ENCODE assay signal across 1 cellular context in the genomic region with DNA sequence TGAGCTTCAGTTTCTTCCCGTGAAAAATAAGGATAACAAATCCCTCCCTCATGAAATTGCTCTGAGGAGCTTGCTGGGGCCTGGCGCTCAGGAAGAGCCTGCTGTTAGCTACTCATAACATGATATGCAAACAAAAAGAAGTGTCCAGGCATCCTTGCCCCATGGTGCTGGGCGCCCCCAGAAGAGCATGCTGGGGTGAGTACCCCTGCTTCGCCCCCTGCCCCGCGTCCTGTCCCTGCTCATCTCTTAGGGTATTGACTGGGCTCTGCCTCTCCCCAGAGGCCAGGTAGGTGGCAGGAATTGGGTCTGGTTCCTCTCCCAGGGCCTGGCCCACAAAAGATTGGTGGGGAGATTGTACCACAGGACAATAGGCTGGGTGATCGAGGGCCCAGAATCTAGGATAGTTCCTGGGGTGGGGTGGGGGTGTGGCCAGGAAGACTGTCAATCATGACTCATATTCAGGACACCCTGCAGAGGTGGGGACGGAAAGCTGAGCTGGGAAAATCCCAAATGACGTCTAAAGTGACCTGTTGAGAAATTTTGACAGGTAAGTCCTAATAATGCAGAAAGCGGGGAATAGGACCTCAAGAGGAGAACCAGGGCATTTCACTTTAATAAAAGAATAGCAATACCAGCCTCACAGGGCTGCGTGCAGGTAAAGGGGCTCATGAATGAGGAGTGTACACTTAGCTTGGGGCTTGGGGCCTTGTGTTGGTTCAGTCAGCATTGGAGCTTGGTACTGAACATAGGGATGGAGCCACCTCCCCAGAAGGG.
A peak's percentile ranks its signal among the peaks of the same experiment; 100 is the strongest.
TF ChIP-seq lines count a peak whose summit lies in the region.

No MANE protein-coding gene starts in this region.

TF ChIP-seq in HCT116, 20 proteins besides CTCF, POLR2A, EP300 and RAD21 (continued from another document):
- TF ChIP-seq SRF (IDR thresholded peaks at IDR 0.05; ENCODE audit: low read depth): no peak
- TF ChIP-seq SP1 (IDR thresholded peaks at IDR 0.05; ENCODE audit: low read depth): no peak; the same call in 1 of the 2 replicates
- TF ChIP-seq EZH2 (IDR thresholded peaks at IDR 0.05): no peak
- TF ChIP-seq CBX3 (IDR thresholded peaks at IDR 0.05; ENCODE audit: low read depth): no peak
- TF ChIP-seq JUND (IDR thresholded peaks at IDR 0.05): peak; percentile 54; the same call in 1 of the 2 replicates
- TF ChIP-seq, protein P1, sequence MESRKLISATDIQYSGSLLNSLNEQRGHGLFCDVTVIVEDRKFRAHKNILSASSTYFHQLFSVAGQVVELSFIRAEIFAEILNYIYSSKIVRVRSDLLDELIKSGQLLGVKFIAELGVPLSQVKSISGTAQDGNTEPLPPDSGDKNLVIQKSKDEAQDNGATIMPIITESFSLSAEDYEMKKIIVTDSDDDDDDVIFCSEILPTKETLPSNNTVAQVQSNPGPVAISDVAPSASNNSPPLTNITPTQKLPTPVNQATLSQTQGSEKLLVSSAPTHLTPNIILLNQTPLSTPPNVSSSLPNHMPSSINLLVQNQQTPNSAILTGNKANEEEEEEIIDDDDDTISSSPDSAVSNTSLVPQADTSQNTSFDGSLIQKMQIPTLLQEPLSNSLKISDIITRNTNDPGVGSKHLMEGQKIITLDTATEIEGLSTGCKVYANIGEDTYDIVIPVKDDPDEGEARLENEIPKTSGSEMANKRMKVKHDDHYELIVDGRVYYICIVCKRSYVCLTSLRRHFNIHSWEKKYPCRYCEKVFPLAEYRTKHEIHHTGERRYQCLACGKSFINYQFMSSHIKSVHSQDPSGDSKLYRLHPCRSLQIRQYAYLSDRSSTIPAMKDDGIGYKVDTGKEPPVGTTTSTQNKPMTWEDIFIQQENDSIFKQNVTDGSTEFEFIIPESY (IDR thresholded peaks at IDR 0.05; ENCODE audit: extremely low read depth, insufficient replicate concordance, low read length): no peak
- TF ChIP-seq FOSL1 (IDR thresholded peaks at IDR 0.05; ENCODE audit: low read depth): peak; percentile 82
- no peak for TF ChIP-seq ZNF274 (IDR thresholded peaks at IDR 0.05; ENCODE audit: low read depth, low read length)
